Comparison of ENCODE assay signal across 8 cellular contexts in the genomic region with DNA sequence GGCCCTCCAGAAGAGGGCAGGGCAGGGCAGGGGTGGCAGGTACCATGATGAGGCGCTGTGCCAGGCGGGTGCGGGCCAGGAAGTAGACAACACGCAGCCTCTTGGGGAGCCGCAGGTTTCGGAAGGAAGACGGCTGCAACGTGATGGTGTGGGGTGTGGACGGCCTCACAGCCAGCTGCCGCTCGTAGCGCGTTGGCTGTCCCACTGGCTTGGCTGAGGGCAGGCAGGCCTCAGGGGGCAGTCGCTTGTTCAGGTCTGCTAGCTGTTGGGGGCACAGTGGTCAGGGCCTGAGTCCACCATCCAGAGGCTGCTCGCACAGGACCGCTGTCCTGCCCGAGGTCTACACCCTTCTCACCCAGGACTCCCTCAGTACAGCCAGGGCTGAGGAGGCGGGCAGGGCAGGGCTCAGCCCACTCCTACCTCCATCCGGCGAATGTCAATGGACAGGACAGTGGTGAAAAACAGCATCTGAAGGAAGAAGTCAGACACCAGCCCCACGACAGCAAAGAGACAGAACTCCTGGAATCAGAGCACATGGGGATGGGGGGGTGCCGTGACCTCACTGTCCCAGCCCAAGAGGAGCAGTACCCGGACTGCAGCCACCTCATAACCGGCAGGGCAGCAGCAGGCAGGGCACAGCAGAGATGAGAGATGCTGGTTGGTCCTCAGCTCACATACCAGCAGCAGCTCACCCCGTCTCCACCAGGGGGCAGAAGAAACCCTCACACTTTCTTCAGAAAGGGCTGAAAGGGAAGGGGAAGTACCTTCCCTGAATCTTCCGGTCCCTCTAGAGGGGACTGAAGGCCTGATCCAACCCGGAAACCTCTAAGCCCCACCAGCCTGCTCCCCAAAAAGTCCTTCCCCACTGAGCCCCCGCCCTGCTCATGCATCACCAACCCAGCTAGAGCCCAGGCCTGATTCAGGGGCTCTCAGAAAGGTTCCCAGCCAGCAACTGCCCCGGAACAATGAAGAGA. TPM values are rescaled to one million over a fixed set of nuclear protein-coding genes. Genes with fewer than 3 reads are reported as not detected.
A peak's percentile ranks its signal among the peaks of the same experiment; 100 is the strongest.
DNase-seq lines count a peak whose midpoint lies in the region; ATAC-seq and TF ChIP-seq lines count a peak whose summit lies in the region.

No MANE protein-coding gene starts in this region.

- H3K4me3 ChIP-seq in ascending aorta (no peak overlapping the region), retinal pigment epithelial cell (ENCODE audit: low read length) (no peak overlapping the region)

- H3K27ac Mint-ChIP-seq in T-helper 17 cell: peak overlapping the region; percentile 94

- H3K27me3 ChIP-seq in ascending aorta: no peaks in the 10 kb centered on the region

- H3K4me1 ChIP-seq in ascending aorta: peaks cover 3 to 8% of the 10 kb centered on the region in 2 donors

- ATAC-seq in T-helper 17 cell (peak; percentile 95), HG02623 (IDR thresholded peaks at IDR 0.05; ENCODE audit: unreplicated experiment) (no peak)

- H3K27ac ChIP-seq in ascending aorta: peak overlapping the region; percentile 65 to 67

- H3K9me3 ChIP-seq in T-helper 17 cell (ENCODE audit: control insufficient read depth, low read length, poor library complexity, severe bottlenecking) (no peaks in the 10 kb centered on the region), ascending aorta (no peaks in the 10 kb centered on the region)

- intact Hi-C loops in ascending aorta (cut with DNase I): loop anchor here (1.0 to 5.0 kb wide), 3 partner anchors 55 to 367 kb away; a partner anchor contains a TSS

- peaks cover 11% of the 10 kb centered on the region for H3K4me1 Mint-ChIP-seq in T-helper 17 cell

- TF ChIP-seq CTCF in ascending aorta (IDR thresholded peaks at IDR 0.05): peak; percentile 92 to 96 (median 94)
- TF ChIP-seq CTCF in retinal pigment epithelial cell (conservative IDR thresholded peaks at IDR 0.05; ENCODE audit: low read depth, low read length): peak; percentile 97

- DNase-seq in GF-D8 (lab: John Stamatoyannopoulos, UW): peak; percentile 66
- peak; percentile 81 for DNase-seq in HCEC 1CT
- peak; percentile 65 for DNase-seq in NCI-H1048 (lab: John Stamatoyannopoulos, UW)
- peak; percentile 64 to 86 (median 76) for DNase-seq in T-helper 17 cell
- DNase-seq in ascending aorta (ENCODE audit: low spot score in 2 of 2): peak; percentile 63 to 93
- DNase-seq in hepatic stellate cell (ENCODE audit: low spot score): peak; percentile 95
- DNase-seq in retinal pigment epithelial cell (ENCODE audit: low read depth): peak; percentile 39

- H3K4me3 Mint-ChIP-seq in T-helper 17 cell: peak overlapping the region; percentile 70

- peaks cover 5% of the 10 kb centered on the region for H3K36me3 Mint-ChIP-seq in T-helper 17 cell (ENCODE audit: low read depth)

- peaks cover 29 to 61% of the 10 kb centered on the region in 2 donors for H3K36me3 ChIP-seq in ascending aorta

- no peaks in the 10 kb centered on the region for H3K27me3 Mint-ChIP-seq in T-helper 17 cell

RNA-seq across cellular contexts. Expression of a gene that starts 40.0 kb away (rescaled TPM):
- total RNA-seq in T-helper 17 cell: 10 to 100 TPM; 36.8 to 38.6 TPM
- 35.2 TPM for total RNA-seq in ascending aorta

RNA-seq across cellular contexts. Expression of a gene that starts 54.9 kb away (rescaled TPM):
- 10 to 100 TPM; 78.5 to 81.9 TPM for total RNA-seq in T-helper 17 cell
- total RNA-seq in ascending aorta: 155 TPM

Comparison
In these comparisons a context has a peak if more than half of its experiments do, and no peak if none do; other contexts are left out.
1. DNase-seq: peak in every context shown above with its lines; median percentile 95 in hepatic stellate cell; 81 in HCEC 1CT; 78 in ascending aorta; 76 in T-helper 17 cell; 66 in GF-D8; 65 in NCI-H1048; 39 in retinal pigment epithelial cell.